ENCODE assay signal across 8 cellular contexts in the genomic region with DNA sequence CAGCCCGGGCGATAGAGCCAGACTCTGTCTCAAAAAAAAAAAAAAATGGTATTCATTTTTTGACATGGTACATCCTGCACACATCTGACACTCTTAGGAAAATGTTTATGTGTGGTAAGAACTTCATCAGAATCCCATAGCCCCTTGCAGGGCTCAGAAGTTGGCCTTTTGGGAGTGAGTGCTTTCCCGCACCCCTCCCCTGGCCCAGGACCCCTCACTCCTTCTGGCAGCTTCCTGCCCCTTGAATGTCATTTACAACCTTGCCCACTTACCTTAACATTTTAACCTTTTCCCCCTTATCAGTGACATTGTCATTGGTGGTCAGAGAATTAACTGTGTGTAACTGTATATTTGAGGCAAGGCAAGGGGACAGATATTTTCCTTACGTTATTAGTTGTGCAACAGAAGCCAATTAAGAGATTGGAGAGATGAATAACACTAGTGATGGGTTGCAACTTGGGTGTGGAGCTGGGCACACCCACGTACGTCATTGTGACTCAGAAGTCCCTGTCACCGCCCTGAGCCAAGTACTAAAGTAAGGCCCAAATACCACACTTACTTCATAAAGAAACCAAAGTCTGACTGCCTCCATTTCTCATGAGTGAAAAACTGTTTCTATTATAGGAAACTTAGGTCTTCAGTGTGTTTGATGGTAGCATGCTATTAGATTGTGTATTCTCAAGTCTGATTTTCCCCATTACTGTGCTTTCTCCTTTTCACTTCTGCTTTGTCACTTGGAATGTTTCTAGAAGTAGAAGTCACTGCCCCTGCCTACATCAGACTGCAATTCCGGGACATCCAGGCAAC. TPM values are rescaled to one million over a fixed set of nuclear protein-coding genes. Genes with fewer than 3 reads are reported as not detected.
DNase-seq lines count a peak whose midpoint lies in the region; ATAC-seq and TF ChIP-seq lines count a peak whose summit lies in the region.

No MANE protein-coding gene starts in this region.

- H3K36me3 ChIP-seq in CD4-positive, CD25-positive, alpha-beta regulatory T cell (ENCODE audit: control insufficient read depth, insufficient read depth, low read length): peaks cover 4% of the 10 kb centered on the region
- no peaks in the 10 kb centered on the region for H3K36me3 ChIP-seq in thyroid gland

- peak; percentile 73 to 97 (median 87) for DNase-seq in CD4-positive, CD25-positive, alpha-beta regulatory T cell
- DNase-seq in HUDEP-2 (lab: John Stamatoyannopoulos, UW; ENCODE audit: unreplicated experiment in 76 of 76) (peak in 64 of 76 experiments; percentile 4 to 75 (median 44)), dedifferentiated amniotic fluid mesenchymal stem cell (ENCODE audit: extremely low spot score) (peak; percentile 81), neural crest cell (ENCODE audit: low read depth, low spot score) (no peak), thyroid gland (no peak), NCI-H774 (lab: John Stamatoyannopoulos, UW) (no peak)
- DNase-seq in activated CD4-positive, alpha-beta T cell treated with anti-CD3 and anti-CD28 coated beads for 4 hours: peak; percentile 76 to 77

- ATAC-seq in CD4-positive, CD25-positive, alpha-beta regulatory T cell (ENCODE audit: low read depth in 2 of 2): peak; percentile 80 to 83
- peak; percentile 36 for ATAC-seq in GM21515 (IDR thresholded peaks at IDR 0.05; ENCODE audit: unreplicated experiment)

- H3K4me3 Mint-ChIP-seq in CD4-positive, CD25-positive, alpha-beta regulatory T cell: peak overlapping the region; percentile 78 to 90 (median 88)
- peak overlapping the region; percentile 21 for H3K4me3 Mint-ChIP-seq in neural crest cell

- peak overlapping the region; percentile 100 for H3K27ac Mint-ChIP-seq in CD4-positive, CD25-positive, alpha-beta regulatory T cell
- H3K27ac Mint-ChIP-seq in neural crest cell (ENCODE audit: unreplicated experiment): peak overlapping the region; percentile 86

- peaks cover 97% of the 10 kb centered on the region for H3K4me1 ChIP-seq in CD4-positive, CD25-positive, alpha-beta regulatory T cell (ENCODE audit: control insufficient read depth, insufficient read depth, low read length, poor library complexity, severe bottlenecking)
- peaks cover 56 to 83% of the 10 kb centered on the region in 2 donors for H3K4me1 ChIP-seq in thyroid gland

- no peaks in the 10 kb centered on the region for H3K27me3 ChIP-seq in CD4-positive, CD25-positive, alpha-beta regulatory T cell (ENCODE audit: control insufficient read depth, insufficient read depth, low read length)
- H3K27me3 ChIP-seq in thyroid gland: no peaks in the 10 kb centered on the region

- H3K9me3 ChIP-seq in CD4-positive, CD25-positive, alpha-beta regulatory T cell (ENCODE audit: control insufficient read depth in 2 of 2, low read length in 2 of 2): no peaks in the 10 kb centered on the region
- H3K9me3 ChIP-seq in thyroid gland: no peaks in the 10 kb centered on the region

- H3K9me3 Mint-ChIP-seq in CD4-positive, CD25-positive, alpha-beta regulatory T cell: no peaks in the 10 kb centered on the region
- no peaks in the 10 kb centered on the region for H3K9me3 Mint-ChIP-seq in neural crest cell

- H3K4me1 Mint-ChIP-seq in CD4-positive, CD25-positive, alpha-beta regulatory T cell: peaks cover 11 to 93% (median 67%) of the 10 kb centered on the region in 4 donors
- H3K4me1 Mint-ChIP-seq in neural crest cell: peaks cover 28% of the 10 kb centered on the region

- peak overlapping the region; percentile 98 for H3K27ac ChIP-seq in CD4-positive, CD25-positive, alpha-beta regulatory T cell (ENCODE audit: insufficient read depth, low read length, poor library complexity, severe bottlenecking)
- H3K27ac ChIP-seq in thyroid gland: peak overlapping the region; percentile 79 to 82 (median 81)

- TF ChIP-seq CTCF in neural crest cell (conservative IDR thresholded peaks at IDR 0.05): no peak
- TF ChIP-seq CTCF in thyroid gland (IDR thresholded peaks at IDR 0.05): no peak

- TF ChIP-seq POLR2A in thyroid gland (IDR thresholded peaks at IDR 0.05): no peak

- 75 to 88% methylated on average over 8 of the region's 8 CpGs for WGBS in thyroid gland, 2 donors

- intact Hi-C loops in thyroid gland (cut with DNase I): no loop called here

- H3K4me3 ChIP-seq in CD4-positive, CD25-positive, alpha-beta regulatory T cell (ENCODE audit: low read depth, low read length): peak overlapping the region; percentile 79
- no peak overlapping the region for H3K4me3 ChIP-seq in thyroid gland (replicated peaks in 1 of 3)

- peaks cover 14% of the 10 kb centered on the region for H3K36me3 Mint-ChIP-seq in CD4-positive, CD25-positive, alpha-beta regulatory T cell
- H3K36me3 Mint-ChIP-seq in neural crest cell (ENCODE audit: low read depth): no peaks in the 10 kb centered on the region

- H3K27me3 Mint-ChIP-seq in CD4-positive, CD25-positive, alpha-beta regulatory T cell: no peaks in the 10 kb centered on the region
- no peaks in the 10 kb centered on the region for H3K27me3 Mint-ChIP-seq in neural crest cell (ENCODE audit: low read depth)

RNA-seq across cellular contexts. Expression of a gene that starts 31.6 kb away (rescaled TPM):
- total RNA-seq in CD4-positive, CD25-positive, alpha-beta regulatory T cell: 157 TPM
- 100 to 1,000 TPM in 1 of 4 donors, 10 to 100 TPM in 3; 56.4 to 102 (median 72.8) TPM for polyA plus RNA-seq in CD4-positive, CD25-positive, alpha-beta regulatory T cell
- total RNA-seq in neural crest cell (102 and 116 TPM in 2 replicates), thyroid gland (100 to 1,000 TPM; 108 to 325 (median 201) TPM)

RNA-seq across cellular contexts. Expression of a gene that starts 56.0 kb away (rescaled TPM):
- 97.5 TPM for total RNA-seq in CD4-positive, CD25-positive, alpha-beta regulatory T cell
- 10 to 100 TPM; 67.6 to 85.4 (median 74.9) TPM for polyA plus RNA-seq in CD4-positive, CD25-positive, alpha-beta regulatory T cell
- total RNA-seq in neural crest cell (87.2 and 88.9 TPM in 2 replicates), thyroid gland (100 to 1,000 TPM; 240 to 522 (median 435) TPM)

Comparison
In these comparisons a context has a peak if more than half of its experiments do, and no peak if none do; other contexts are left out.
1. DNase-seq: peak in CD4-positive, CD25-positive, alpha-beta regulatory T cell (3 of 3), HUDEP-2 (64 of 76), activated CD4-positive, alpha-beta T cell treated with anti-CD3 and anti-CD28 coated beads for 4 hours (2 of 2) and dedifferentiated amniotic fluid mesenchymal stem cell (single experiment); none in neural crest cell (single experiment), thyroid gland (0 of 2) and NCI-H774 (single experiment).